2 cellular contexts compared by ENCODE assay signal in the genomic region with DNA sequence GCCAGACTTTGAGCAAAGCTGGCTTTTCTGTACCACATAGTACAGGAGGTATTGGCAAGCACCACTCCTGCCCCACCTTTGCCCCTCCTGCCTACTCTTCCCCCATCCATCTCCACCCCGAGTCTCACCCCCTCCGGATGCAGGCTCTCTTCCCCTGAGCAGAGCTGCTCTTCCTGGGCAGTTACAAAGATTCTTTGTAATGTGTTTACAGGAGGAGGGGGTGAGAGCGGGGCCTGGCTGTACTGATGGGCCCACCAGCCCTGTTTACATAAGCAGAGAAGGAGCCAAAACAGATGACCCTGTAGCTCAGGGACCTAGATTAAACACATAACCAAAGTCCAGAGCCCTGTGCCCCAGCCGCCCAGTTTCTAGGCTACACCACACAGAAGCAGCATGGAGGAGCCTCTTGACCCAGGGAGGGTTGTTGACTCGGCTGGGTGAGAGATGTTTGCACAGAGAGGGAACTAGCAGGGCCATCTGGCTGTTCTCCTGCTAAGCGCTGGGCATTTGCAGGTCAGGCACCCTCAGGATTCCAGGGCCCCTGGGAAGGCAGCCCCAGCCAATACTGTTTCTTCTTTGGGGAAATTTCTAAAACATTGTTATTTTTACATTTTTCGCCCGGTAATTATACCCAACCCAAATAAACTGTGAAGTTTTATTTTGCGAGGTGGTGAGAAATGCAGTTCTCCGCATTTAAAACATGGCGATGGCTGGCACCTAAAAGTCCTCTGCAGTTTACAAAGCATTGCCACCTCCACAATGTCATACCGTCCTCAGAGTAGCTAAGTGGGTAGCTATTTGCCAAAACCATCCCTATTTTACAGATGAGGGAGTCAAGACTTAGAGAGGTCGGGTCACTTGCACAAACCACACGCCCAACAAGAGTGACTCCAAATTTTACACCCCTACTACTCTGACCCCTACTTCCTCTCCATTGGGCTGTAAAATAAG.
TF ChIP-seq lines count a peak whose summit lies in the region.

No MANE protein-coding gene starts in this region.

TF ChIP-seq in endothelial cell of umbilical vein, 7 proteins besides CTCF, POLR2A, EP300 and RAD21:
- TF ChIP-seq FOS (IDR thresholded peaks at IDR 0.05; ENCODE audit: borderline replicate concordance, insufficient read depth, low read length), result no peak
- no peak for TF ChIP-seq EZH2 (IDR thresholded peaks at IDR 0.05; ENCODE audit: borderline replicate concordance, low read depth, low read length, severe bottlenecking)
- no peak for TF ChIP-seq MYC (IDR thresholded peaks at IDR 0.05; ENCODE audit: low read depth, low read length)
- no peak for TF ChIP-seq JUN (IDR thresholded peaks at IDR 0.05; ENCODE audit: borderline replicate concordance, insufficient read depth, insufficient read length, low read depth)
- TF ChIP-seq GATA2 (IDR thresholded peaks at IDR 0.05; ENCODE audit: insufficient read depth, insufficient read length, low read depth, low read length), result no peak
- no peak for TF ChIP-seq POLR2AphosphoS5 (IDR thresholded peaks at IDR 0.05; ENCODE audit: insufficient read depth, low read depth, low read length)
- TF ChIP-seq, protein P1, sequence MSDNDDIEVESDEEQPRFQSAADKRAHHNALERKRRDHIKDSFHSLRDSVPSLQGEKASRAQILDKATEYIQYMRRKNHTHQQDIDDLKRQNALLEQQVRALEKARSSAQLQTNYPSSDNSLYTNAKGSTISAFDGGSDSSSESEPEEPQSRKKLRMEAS (IDR thresholded peaks at IDR 0.05; ENCODE audit: insufficient read depth, insufficient read length), result no peak

TF ChIP-seq in HEK293T, 16 proteins besides CTCF, POLR2A, EP300 and RAD21:
- TF ChIP-seq FOXM1 (IDR thresholded peaks at IDR 0.05; ENCODE audit: borderline replicate concordance) (no peak), LEF1 (IDR thresholded peaks at IDR 0.05; ENCODE audit: borderline replicate concordance) (no peak)
